9 cellular contexts compared by ENCODE assay signal in genomic region chr5:102681403-102681983, GRCh38.
DNase-seq lines count a peak whose midpoint lies in the region; ATAC-seq and TF ChIP-seq lines count a peak whose summit lies in the region.
"Had no signal": no experiment of that assay in that cellular context is flagged by ENCODE, and none has a peak within 500 bp of the region (broad histone marks: within the 10 kb centered on the region; RNA-seq: fewer than 3 reads in every experiment).

No MANE protein-coding gene starts in this region.

- peaks cover 5% of the 10 kb centered on the region for H3K27me3 Mint-ChIP-seq in activated CD4-positive, alpha-beta memory T cell treated with anti-CD3 and anti-CD28 coated beads, Interleukin-2, amount 10 ng/mL, durations not matched to agents 7 days and 5 days
- no peaks in the 10 kb centered on the region for H3K27me3 Mint-ChIP-seq in endodermal cell (ENCODE audit: insufficient read depth)
- H3K27me3 Mint-ChIP-seq in stimulated activated naive B cell treated with anti-CD40 and anti-IgM and Interleukin-4, amounts not matched to agents 10 μg/mL and 1 μg/mL and 100 μg/mL, for 72 hours, result no peaks in the 10 kb centered on the region

- TF ChIP-seq CTCF in endodermal cell (conservative IDR thresholded peaks at IDR 0.05) (peak; percentile 95), mucosa of descending colon (IDR thresholded peaks at IDR 0.05) (peak; percentile 49)

- H3K36me3 ChIP-seq in endodermal cell (ENCODE audit: control insufficient read depth, insufficient read depth, low read length) (no peaks in the 10 kb centered on the region), mucosa of descending colon (ENCODE audit: low read depth) (no peaks in the 10 kb centered on the region)

- POLR2A ChIA-PET in activated CD4-positive, alpha-beta memory T cell treated with anti-CD3 and anti-CD28 coated beads, Interleukin-2, amount 10 ng/mL, durations not matched to agents 7 days and 5 days (lab: Charles Lee), result interaction anchor here (0.9 kb wide), 1 partner anchor 100 kb away, joined by 3 read pairs; no protein-coding TSS in a partner anchor

- H3K9me3 ChIP-seq in endodermal cell (ENCODE audit: control insufficient read depth, low read length) (no peaks in the 10 kb centered on the region), mucosa of descending colon (no peaks in the 10 kb centered on the region)

- H3K9me3 Mint-ChIP-seq in activated CD4-positive, alpha-beta memory T cell treated with anti-CD3 and anti-CD28 coated beads, Interleukin-2, amount 10 ng/mL, durations not matched to agents 7 days and 5 days, result no peaks in the 10 kb centered on the region
- H3K9me3 Mint-ChIP-seq in endodermal cell, result peaks cover 3% of the 10 kb centered on the region
- H3K9me3 Mint-ChIP-seq in stimulated activated naive B cell treated with anti-CD40 and anti-IgM and Interleukin-4, amounts not matched to agents 10 μg/mL and 1 μg/mL and 100 μg/mL, for 72 hours, result peaks cover 2 to 4% of the 10 kb centered on the region in 2 donors

- CTCF ChIA-PET in activated CD4-positive, alpha-beta memory T cell treated with anti-CD3 and anti-CD28 coated beads, Interleukin-2, amount 10 ng/mL, durations not matched to agents 7 days and 5 days (lab: Charles Lee), result interaction anchor here (0.5 to 2.4 kb wide), 26 partner anchors 9 to 570 kb away, joined by 3 to 11 read pairs (median 4); partner anchors contain the start of gene PPIP5K2

- H3K4me1 Mint-ChIP-seq in activated CD4-positive, alpha-beta memory T cell treated with anti-CD3 and anti-CD28 coated beads, Interleukin-2, amount 10 ng/mL, durations not matched to agents 7 days and 5 days, result no peaks in the 10 kb centered on the region
- no peaks in the 10 kb centered on the region for H3K4me1 Mint-ChIP-seq in endodermal cell
- peaks cover 0 to 1% of the 10 kb centered on the region in 2 donors for H3K4me1 Mint-ChIP-seq in stimulated activated naive B cell treated with anti-CD40 and anti-IgM and Interleukin-4, amounts not matched to agents 10 μg/mL and 1 μg/mL and 100 μg/mL, for 72 hours

- H3K9ac ChIP-seq in endodermal cell (ENCODE audit: extremely low read depth, low read length, poor library complexity, severe bottlenecking), result no peak overlapping the region

- H3K36me3 Mint-ChIP-seq in activated CD4-positive, alpha-beta memory T cell treated with anti-CD3 and anti-CD28 coated beads, Interleukin-2, amount 10 ng/mL, durations not matched to agents 7 days and 5 days (ENCODE audit: low read depth), result no peaks in the 10 kb centered on the region
- H3K36me3 Mint-ChIP-seq in endodermal cell (ENCODE audit: low read depth), result no peaks in the 10 kb centered on the region
- no peaks in the 10 kb centered on the region for H3K36me3 Mint-ChIP-seq in stimulated activated naive B cell treated with anti-CD40 and anti-IgM and Interleukin-4, amounts not matched to agents 10 μg/mL and 1 μg/mL and 100 μg/mL, for 72 hours
- H3K36me3 Mint-ChIP-seq: activated naive CD8-positive, alpha-beta T cell had no signal

- no peak overlapping the region for H3K4me3 Mint-ChIP-seq in activated CD4-positive, alpha-beta memory T cell treated with anti-CD3 and anti-CD28 coated beads, Interleukin-2, amount 10 ng/mL, durations not matched to agents 7 days and 5 days
- H3K4me3 Mint-ChIP-seq in endodermal cell, result no peak overlapping the region
- H3K4me3 Mint-ChIP-seq in stimulated activated naive B cell treated with anti-CD40 and anti-IgM and Interleukin-4, amounts not matched to agents 10 μg/mL and 1 μg/mL and 100 μg/mL, for 72 hours, result no peak overlapping the region
- H3K4me3 Mint-ChIP-seq: activated naive CD8-positive, alpha-beta T cell had no signal

- no peaks in the 10 kb centered on the region for H3K27me3 ChIP-seq in endodermal cell (ENCODE audit: control insufficient read depth, insufficient read depth, low read length, poor library complexity, severe bottlenecking)

- H3K4me3 ChIP-seq in endodermal cell (ENCODE audit: low read length), result no peak overlapping the region
- no peak overlapping the region for H3K4me3 ChIP-seq in mucosa of descending colon

- H3K27ac ChIP-seq in endodermal cell (ENCODE audit: low read depth, low read length), result no peak overlapping the region

- intact Hi-C loops in mucosa of descending colon (cut with DNase I, micrococcal nuclease), result no loop called here

- DNase-seq in COR-L47 (lab: John Stamatoyannopoulos, UW) (peak; percentile 79), NCI-H748 treated with DMSO at 0.1 percent for 48 hours (lab: John Stamatoyannopoulos, UW) (peak; percentile 74), endodermal cell (peak; percentile 91), mucosa of descending colon (peak in 2 of 3 donors; percentile 55 to 84)
- peak; percentile 59 for DNase-seq in activated CD4-positive, alpha-beta memory T cell treated with anti-CD3 and anti-CD28 coated beads, Interleukin-2, amount 10 ng/mL, durations not matched to agents 7 days and 5 days
- DNase-seq in stimulated activated naive B cell treated with anti-CD40 and anti-IgM and Interleukin-4, amounts not matched to agents 10 μg/mL and 1 μg/mL and 100 μg/mL, for 72 hours, result peak; percentile 22

- WGBS in endodermal cell (ENCODE audit: insufficient coverage in 1 of 2, insufficient read length in 1 of 2), 2 experiments, result 71 to 100% methylated on average over 1 to 2 of the region's 2 CpGs

- peak; percentile 98 for ATAC-seq in GM19455 (IDR thresholded peaks at IDR 0.05; ENCODE audit: unreplicated experiment)
- peak; percentile 91 for ATAC-seq in HG03521 (IDR thresholded peaks at IDR 0.05; ENCODE audit: unreplicated experiment)
- peak; percentile 69 for ATAC-seq in mucosa of descending colon
- peak; percentile 78 to 79 for ATAC-seq in stimulated activated naive B cell treated with anti-CD40 and anti-IgM and Interleukin-4, amounts not matched to agents 10 μg/mL and 1 μg/mL and 100 μg/mL, for 72 hours (replicated peaks)

- H3K4me1 ChIP-seq in endodermal cell (ENCODE audit: control insufficient read depth, insufficient read depth, low read length), result no peaks in the 10 kb centered on the region
- H3K4me1 ChIP-seq in mucosa of descending colon (ENCODE audit: low read depth), result no peaks in the 10 kb centered on the region

- H3K27ac Mint-ChIP-seq in activated CD4-positive, alpha-beta memory T cell treated with anti-CD3 and anti-CD28 coated beads, Interleukin-2, amount 10 ng/mL, durations not matched to agents 7 days and 5 days, result no peak overlapping the region
- no peak overlapping the region for H3K27ac Mint-ChIP-seq in endodermal cell
- no peak overlapping the region for H3K27ac Mint-ChIP-seq in stimulated activated naive B cell treated with anti-CD40 and anti-IgM and Interleukin-4, amounts not matched to agents 10 μg/mL and 1 μg/mL and 100 μg/mL, for 72 hours
- H3K27ac Mint-ChIP-seq: activated naive CD8-positive, alpha-beta T cell had no signal

Comparison
In these comparisons a context has a peak if more than half of its experiments do, and no peak if none do; other contexts are left out.
1. DNase-seq: peak in every context shown above with its lines; median percentile 91 in endodermal cell; 79 in COR-L47; 74 in NCI-H748 treated with DMSO at 0.1 percent for 48 hours; 70 in mucosa of descending colon; 59 in activated CD4-positive, alpha-beta memory T cell treated with anti-CD3 and anti-CD28 coated beads, Interleukin-2, amount 10 ng/mL, durations not matched to agents 7 days and 5 days; 22 in stimulated activated naive B cell treated with anti-CD40 and anti-IgM and Interleukin-4, amounts not matched to agents 10 μg/mL and 1 μg/mL and 100 μg/mL, for 72 hours.